Comparison of ENCODE assay signal across 17 cellular contexts in genomic region chr2:144071461-144071860, GRCh38.
DNase-seq lines count a peak whose midpoint lies in the region; ATAC-seq and TF ChIP-seq lines count a peak whose summit lies in the region.
"Had no signal": no experiment of that assay in that cellular context is flagged by ENCODE, and none has a peak within 500 bp of the region (broad histone marks: within the 10 kb centered on the region; RNA-seq: fewer than 3 reads in every experiment).

No MANE protein-coding gene starts in this region.

- H3K36me3 ChIP-seq in heart right ventricle (no peaks in the 10 kb centered on the region), thoracic aorta (no peaks in the 10 kb centered on the region), mucosa of descending colon (ENCODE audit: low read depth) (no peaks in the 10 kb centered on the region)
- H3K36me3 ChIP-seq: left lung had no signal

- TF ChIP-seq CTCF in heart right ventricle (IDR thresholded peaks at IDR 0.05) (peak in 5 of 9 donors; percentile 7 to 33 (median 16)), WI38 (IDR thresholded peaks at IDR 0.05; ENCODE audit: low read depth, low read length) (peak; percentile 56), fibroblast of mammary gland (conservative IDR thresholded peaks at IDR 0.05; ENCODE audit: control insufficient read depth, insufficient read depth, low read depth, low read length) (peak; percentile 26), thoracic aorta (IDR thresholded peaks at IDR 0.05) (peak; percentile 31), mucosa of descending colon (IDR thresholded peaks at IDR 0.05) (no peak)

- no peak for ATAC-seq in heart right ventricle
- ATAC-seq in left cardiac atrium, result no peak
- ATAC-seq in thoracic aorta (ENCODE audit: insufficient number of reproducible peaks, low FRiP score, low read depth), result no peak
- ATAC-seq in mucosa of descending colon, result no peak
- ATAC-seq: left lung had no signal

- H3K9me3 ChIP-seq in heart right ventricle (no peaks in the 10 kb centered on the region), thoracic aorta (no peaks in the 10 kb centered on the region), mucosa of descending colon (no peaks in the 10 kb centered on the region)
- H3K9me3 ChIP-seq: left lung had no signal

- H3K4me1 ChIP-seq in heart right ventricle, result no peaks in the 10 kb centered on the region
- peaks cover 0 to 5% of the 10 kb centered on the region in 2 donors for H3K4me1 ChIP-seq in thoracic aorta (ENCODE audit: control insufficient read depth in 1 of 2, low read depth in 2 of 2)
- H3K4me1 ChIP-seq in mucosa of descending colon (ENCODE audit: low read depth), result no peaks in the 10 kb centered on the region

- WGBS in heart right ventricle, 2 donors, result 55 to 65% methylated on average over 4 of the region's 4 CpGs

- H3K4me3 ChIP-seq in heart right ventricle, result no peak overlapping the region
- no peak overlapping the region for H3K4me3 ChIP-seq in WI38 (ENCODE audit: low read depth, low read length)
- no peak overlapping the region for H3K4me3 ChIP-seq in fibroblast of mammary gland (ENCODE audit: control insufficient read depth, low read depth, low read length)
- peak overlapping the region; percentile 25 for H3K4me3 ChIP-seq in thoracic aorta
- H3K4me3 ChIP-seq in mucosa of descending colon, result no peak overlapping the region
- H3K4me3 ChIP-seq: left lung had no signal

- H3K27ac ChIP-seq in heart right ventricle (no peak overlapping the region), thoracic aorta (no peak overlapping the region)
- H3K27ac ChIP-seq: epithelial cell of prostate, left lung had no signal

- DNase-seq in heart right ventricle (no peak), left cardiac atrium (no peak), fibroblast of mammary gland (ENCODE audit: low read depth) (peak; percentile 41), thoracic aorta (ENCODE audit: low spot score) (no peak), OCI-M1 (lab: John Stamatoyannopoulos, UW) (no peak), mucosa of descending colon (no peak)
- DNase-seq in stimulated activated CD4-positive, alpha-beta T cell treated with anti-CD3 and anti-CD28 coated beads, Interleukin-4, amount 100 ng/mL, for 4 hours, result no peak
- DNase-seq: activated CD8-positive, alpha-beta memory T cell treated with anti-CD3 and anti-CD28 coated beads, Interleukin-2, amount 50 U/mL, for 4 hours; Calu3; left lung; MM.1S; NCI-H2029 treated with DMSO at 0.1 percent for 48 hours; NCI-H82; substantia nigra; T-helper 2 cell had no signal

- intact Hi-C loops in heart right ventricle (cut with DNase I), result no loop called here
- intact Hi-C loops in left cardiac atrium (cut with DNase I), result no loop called here
- intact Hi-C loops in mucosa of descending colon (cut with DNase I, micrococcal nuclease), result no loop called here

- H3K27me3 ChIP-seq in heart right ventricle, result no peaks in the 10 kb centered on the region
- no peaks in the 10 kb centered on the region for H3K27me3 ChIP-seq in thoracic aorta (replicated peaks; ENCODE audit: insufficient read depth)
- H3K27me3 ChIP-seq: left lung had no signal
